1 cellular context compared by ENCODE assay signal in the genomic region with DNA sequence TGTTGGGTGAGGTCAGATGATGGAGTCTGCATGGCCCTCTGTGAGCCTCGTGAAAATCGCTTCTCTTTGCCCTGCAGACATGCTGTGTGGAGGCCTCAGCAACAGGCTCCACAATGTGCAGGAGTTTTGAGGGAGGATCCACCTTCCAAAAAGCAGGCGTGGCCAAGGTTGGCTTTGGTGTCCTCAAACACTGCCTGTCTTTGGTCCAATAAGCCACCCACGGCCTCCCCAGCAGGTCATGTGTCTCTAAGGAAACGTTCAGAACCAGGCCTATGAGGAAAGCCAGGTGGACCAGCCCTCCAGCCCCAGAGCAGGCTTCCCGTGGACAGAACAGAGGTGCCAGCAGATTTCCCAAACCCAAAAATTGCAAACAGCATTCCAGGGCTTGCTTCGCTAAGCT.
TF ChIP-seq lines count a peak whose summit lies in the region.

No MANE protein-coding gene starts in this region.

TF ChIP-seq in H1, 55 proteins besides CTCF, POLR2A, EP300 and RAD21 (continued from another document):
- no peak for TF ChIP-seq CHD7 (IDR thresholded peaks at IDR 0.05; ENCODE audit: insufficient replicate concordance, low read length)
- no peak for TF ChIP-seq TAF7 (optimal IDR thresholded peaks at IDR 0.05; ENCODE audit: borderline replicate concordance, low read depth, low read length)
- no peak for TF ChIP-seq BRCA1 (IDR thresholded peaks at IDR 0.05; ENCODE audit: low read depth, low read length)
- no peak for TF ChIP-seq GTF2F1 (IDR thresholded peaks at IDR 0.05; ENCODE audit: borderline replicate concordance, low read depth, low read length)
- no peak for TF ChIP-seq SIX5 (IDR thresholded peaks at IDR 0.05; ENCODE audit: low read depth, low read length)
- no peak for TF ChIP-seq RXRA (IDR thresholded peaks at IDR 0.05; ENCODE audit: insufficient read depth, low read depth, low read length)
- no peak for TF ChIP-seq RBBP5 (IDR thresholded peaks at IDR 0.05; ENCODE audit: borderline replicate concordance, low read depth, low read length)
- no peak for TF ChIP-seq YY1 (IDR thresholded peaks at IDR 0.05; ENCODE audit: low read depth, low read length)
